In genomic region chr2:3605013-3605961, GRCh38 we compare ENCODE assay signal across 9 cellular contexts.
DNase-seq lines count a peak whose midpoint lies in the region; TF ChIP-seq lines count a peak whose summit lies in the region.
"Had no signal": no experiment of that assay in that cellular context is flagged by ENCODE, and none has a peak within 500 bp of the region (broad histone marks: within the 10 kb centered on the region; RNA-seq: fewer than 3 reads in every experiment).

No MANE protein-coding gene starts in this region.

- H3K4me3 ChIP-seq in fibroblast of mammary gland (ENCODE audit: control insufficient read depth, low read depth, low read length) = no peak overlapping the region
- H3K4me3 ChIP-seq: SJSA1 had no signal

- H3K4me3 Mint-ChIP-seq in T-helper 2 cell treated with Interferon-gamma antibody and Interleukin-4, amounts not matched to agents 5 μg/mL and 100 μg/mL, for 36 hours = peak overlapping the region; percentile 36
- H3K4me3 Mint-ChIP-seq in stimulated activated naive CD8-positive, alpha-beta T cell treated with anti-CD3 and anti-CD28 coated beads, Interleukin-15, Interleukin-2, amounts not matched to agents 100 ng/mL and 50 ng/mL, for 24 hours = peak overlapping the region; percentile 45

- no peaks in the 10 kb centered on the region for H3K9me3 Mint-ChIP-seq in T-helper 2 cell treated with Interferon-gamma antibody and Interleukin-4, amounts not matched to agents 5 μg/mL and 100 μg/mL, for 36 hours
- no peaks in the 10 kb centered on the region for H3K9me3 Mint-ChIP-seq in stimulated activated naive CD8-positive, alpha-beta T cell treated with anti-CD3 and anti-CD28 coated beads, Interleukin-15, Interleukin-2, amounts not matched to agents 100 ng/mL and 50 ng/mL, for 24 hours

- H3K4me1 Mint-ChIP-seq in T-helper 2 cell treated with Interferon-gamma antibody and Interleukin-4, amounts not matched to agents 5 μg/mL and 100 μg/mL, for 36 hours (ENCODE audit: low read depth) = peaks cover 3% of the 10 kb centered on the region
- no peaks in the 10 kb centered on the region for H3K4me1 Mint-ChIP-seq in stimulated activated naive CD8-positive, alpha-beta T cell treated with anti-CD3 and anti-CD28 coated beads, Interleukin-15, Interleukin-2, amounts not matched to agents 100 ng/mL and 50 ng/mL, for 24 hours (ENCODE audit: low read depth)

- no peaks in the 10 kb centered on the region for H3K36me3 Mint-ChIP-seq in T-helper 2 cell treated with Interferon-gamma antibody and Interleukin-4, amounts not matched to agents 5 μg/mL and 100 μg/mL, for 36 hours (ENCODE audit: low read depth)
- no peaks in the 10 kb centered on the region for H3K36me3 Mint-ChIP-seq in stimulated activated naive CD8-positive, alpha-beta T cell treated with anti-CD3 and anti-CD28 coated beads, Interleukin-15, Interleukin-2, amounts not matched to agents 100 ng/mL and 50 ng/mL, for 24 hours (ENCODE audit: low read depth)

- peak overlapping the region; percentile 73 for H3K27ac Mint-ChIP-seq in T-helper 2 cell treated with Interferon-gamma antibody and Interleukin-4, amounts not matched to agents 5 μg/mL and 100 μg/mL, for 36 hours
- H3K27ac Mint-ChIP-seq in stimulated activated naive CD8-positive, alpha-beta T cell treated with anti-CD3 and anti-CD28 coated beads, Interleukin-15, Interleukin-2, amounts not matched to agents 100 ng/mL and 50 ng/mL, for 24 hours = peak overlapping the region; percentile 76

- no peak for TF ChIP-seq CTCF in fibroblast of mammary gland (conservative IDR thresholded peaks at IDR 0.05; ENCODE audit: control insufficient read depth, insufficient read depth, low read depth, low read length)

- DNase-seq in NCI-H345 (lab: John Stamatoyannopoulos, UW) (peak; percentile 77), NCI-H345 treated with DMSO at 0.1 percent for 48 hours (lab: John Stamatoyannopoulos, UW; ENCODE audit: unreplicated experiment) (no peak), NCI-H1694 treated with DMSO at 0.1 percent for 48 hours (lab: John Stamatoyannopoulos, UW) (peak; percentile 27), fibroblast of mammary gland (ENCODE audit: low read depth) (peak; percentile 64), GM19238 (ENCODE audit: insufficient read length, low spot score) (no peak), NOMO-1 (lab: John Stamatoyannopoulos, UW; ENCODE audit: unreplicated experiment in 2 of 2) (no peak)
- DNase-seq in T-helper 2 cell treated with Interferon-gamma antibody and Interleukin-4, amounts not matched to agents 5 μg/mL and 100 μg/mL, for 36 hours (ENCODE audit: low spot score) = peak; percentile 16

- H3K27me3 Mint-ChIP-seq in T-helper 2 cell treated with Interferon-gamma antibody and Interleukin-4, amounts not matched to agents 5 μg/mL and 100 μg/mL, for 36 hours (ENCODE audit: low read depth) = no peaks in the 10 kb centered on the region
- no peaks in the 10 kb centered on the region for H3K27me3 Mint-ChIP-seq in stimulated activated naive CD8-positive, alpha-beta T cell treated with anti-CD3 and anti-CD28 coated beads, Interleukin-15, Interleukin-2, amounts not matched to agents 100 ng/mL and 50 ng/mL, for 24 hours

Comparison
In these comparisons a context has a peak if more than half of its experiments do, and no peak if none do; other contexts are left out.
1. DNase-seq: peak in NCI-H345 (single experiment), NCI-H1694 treated with DMSO at 0.1 percent for 48 hours (single experiment), T-helper 2 cell treated with Interferon-gamma antibody and Interleukin-4, amounts not matched to agents 5 μg/mL and 100 μg/mL, for 36 hours (single experiment) and fibroblast of mammary gland (single experiment); none in NCI-H345 treated with DMSO at 0.1 percent for 48 hours (single experiment), GM19238 (single experiment) and NOMO-1 (0 of 2).